Comparison of ENCODE assay signal across 18 cellular contexts in genomic region chr19:16520074-16520973, GRCh38. TPM values are rescaled to one million over a fixed set of nuclear protein-coding genes. Genes with fewer than 3 reads are reported as not detected.
A peak's percentile ranks its signal among the peaks of the same experiment; 100 is the strongest.
DNase-seq lines count a peak whose midpoint lies in the region; ATAC-seq and TF ChIP-seq lines count a peak whose summit lies in the region.
"Had no signal": no experiment of that assay in that cellular context is flagged by ENCODE, and none has a peak within 500 bp of the region (broad histone marks: within the 10 kb centered on the region; RNA-seq: fewer than 3 reads in every experiment).

No MANE protein-coding gene starts in this region.

- H3K36me3 Mint-ChIP-seq in endodermal cell (ENCODE audit: low read depth) (peaks cover 63% of the 10 kb centered on the region), MCF 10A (ENCODE audit: insufficient read depth, unreplicated experiment) (peaks cover 78% of the 10 kb centered on the region)

- intact Hi-C loops in left cardiac atrium (cut with DNase I), result no loop called here
- intact Hi-C loops in aorta (cut with DNase I), result no loop called here
- intact Hi-C loops in MCF 10A (cut with micrococcal nuclease), result no loop called here

- H3K4me3 ChIP-seq in cardiac muscle cell (no peak overlapping the region), endodermal cell (ENCODE audit: low read length) (no peak overlapping the region), aorta (ENCODE audit: low read length in 2 of 2) (no peak overlapping the region)
- H3K4me3 ChIP-seq: A549, GM23248 had no signal

- BruUV-seq in MCF 10A (replicated peaks; lab: Mats Ljungman, UMichigan), result no TSS peak

- peak overlapping the region; percentile 48 for H3K27ac ChIP-seq in cardiac muscle cell
- H3K27ac ChIP-seq in endodermal cell (ENCODE audit: low read depth, low read length), result no peak overlapping the region
- no peak overlapping the region for H3K27ac ChIP-seq in aorta (ENCODE audit: low read depth in 1 of 2, low read length in 2 of 2)
- H3K27ac ChIP-seq: A549, GM23248, HL-60 had no signal

- H3K4me1 ChIP-seq in cardiac muscle cell (ENCODE audit: low read depth) (no peaks in the 10 kb centered on the region), endodermal cell (ENCODE audit: control insufficient read depth, insufficient read depth, low read length) (no peaks in the 10 kb centered on the region), aorta (ENCODE audit: control insufficient read depth in 1 of 2, insufficient read depth in 2 of 2, low read length in 2 of 2) (no peaks in the 10 kb centered on the region)
- H3K4me1 ChIP-seq: A549, Caco-2 had no signal

- H3K4me3 Mint-ChIP-seq in endodermal cell, result no peak overlapping the region
- no peak overlapping the region for H3K4me3 Mint-ChIP-seq in MCF 10A (ENCODE audit: unreplicated experiment)
- H3K4me3 Mint-ChIP-seq: HFFc6 had no signal

- WGBS in endodermal cell (ENCODE audit: insufficient coverage in 1 of 2, insufficient read length in 1 of 2), 2 experiments, result 96% methylated on average over 36 to 45 of the region's 45 CpGs
- WGBS in aorta, 2 donors, result 90 to 93% methylated on average over 43 to 45 of the region's 45 CpGs

- CTCF ChIA-PET in MCF 10A (lab: Yijun Ruan, JAX), result no interaction called here

- H3K9me3 ChIP-seq in cardiac muscle cell (ENCODE audit: low read depth), result no peaks in the 10 kb centered on the region
- no peaks in the 10 kb centered on the region for H3K9me3 ChIP-seq in endodermal cell (ENCODE audit: control insufficient read depth, low read length)
- H3K9me3 ChIP-seq in aorta (ENCODE audit: control insufficient read depth, low read length), result no peaks in the 10 kb centered on the region
- H3K9me3 ChIP-seq: A549, Caco-2 had no signal

- peak overlapping the region; percentile 68 for H3K27ac Mint-ChIP-seq in endodermal cell
- H3K27ac Mint-ChIP-seq in MCF 10A (ENCODE audit: low read depth, unreplicated experiment), result no peak overlapping the region
- H3K27ac Mint-ChIP-seq: HFFc6 had no signal

- no peaks in the 10 kb centered on the region for H3K9me3 Mint-ChIP-seq in endodermal cell
- no peaks in the 10 kb centered on the region for H3K9me3 Mint-ChIP-seq in MCF 10A (ENCODE audit: unreplicated experiment)
- H3K9me3 Mint-ChIP-seq: HFFc6 had no signal

- H3K27me3 ChIP-seq in cardiac muscle cell, result no peaks in the 10 kb centered on the region
- H3K27me3 ChIP-seq in endodermal cell (ENCODE audit: control insufficient read depth, insufficient read depth, low read length, poor library complexity, severe bottlenecking), result no peaks in the 10 kb centered on the region
- no peaks in the 10 kb centered on the region for H3K27me3 ChIP-seq in aorta (ENCODE audit: control insufficient read depth in 1 of 2, insufficient read depth in 2 of 2, low read length in 1 of 2)

- ATAC-seq in left cardiac atrium, result no peak
- ATAC-seq in aorta (ENCODE audit: low FRiP score), result peak; percentile 5
- ATAC-seq: A549 had no signal

- H3K36me3 ChIP-seq in cardiac muscle cell, result peaks cover 67% of the 10 kb centered on the region
- H3K36me3 ChIP-seq in endodermal cell (ENCODE audit: control insufficient read depth, insufficient read depth, low read length), result peaks cover 65% of the 10 kb centered on the region
- H3K36me3 ChIP-seq in aorta (ENCODE audit: control insufficient read depth in 1 of 2, insufficient read depth in 2 of 2, low read length in 1 of 2), result peaks cover 0 to 25% of the 10 kb centered on the region in 2 donors

- H3K27me3 Mint-ChIP-seq in endodermal cell (ENCODE audit: insufficient read depth) (no peaks in the 10 kb centered on the region), MCF 10A (ENCODE audit: insufficient read depth, unreplicated experiment) (no peaks in the 10 kb centered on the region)

- DNase-seq in cardiac muscle cell (ENCODE audit: low read depth in 1 of 2, low spot score in 1 of 2) (no peak), left cardiac atrium (no peak), endodermal cell (no peak), aorta (no peak), MCF 10A (ENCODE audit: unreplicated experiment) (no peak), NCI-H446 (lab: John Stamatoyannopoulos, UW) (no peak)
- DNase-seq: Caco-2; GM23248; HFFc6; KBM-7; NCI-H1048; NCI-H146; NCI-H2227 treated with DMSO at 0.1 percent for 48 hours; NCI-H526 treated with DMSO at 0.1 percent for 48 hours; NK-92 treated with Interleukin-12 subunit alpha and Interleukin-12 subunit beta, amount 100 ng/mL, for 24 hours; OCI-M1 had no signal

- TF ChIP-seq CTCF in cardiac muscle cell (IDR thresholded peaks at IDR 0.05; ENCODE audit: low read depth, low read length) (no peak), endodermal cell (conservative IDR thresholded peaks at IDR 0.05) (no peak), MCF 10A (IDR thresholded peaks at IDR 0.05; ENCODE audit: unreplicated experiment) (no peak)

- no peak overlapping the region for H3K9ac ChIP-seq in endodermal cell (ENCODE audit: extremely low read depth, low read length, poor library complexity, severe bottlenecking)
- H3K9ac ChIP-seq: GM23248 had no signal

- POLR2A ChIA-PET in MCF 10A (lab: Yijun Ruan, JAX), result no interaction called here

- H3K4me1 Mint-ChIP-seq in endodermal cell (no peaks in the 10 kb centered on the region), MCF 10A (ENCODE audit: insufficient read depth, unreplicated experiment) (no peaks in the 10 kb centered on the region)

RNA-seq across cellular contexts. Expression of gene CHERP, which starts 21.9 kb away (rescaled TPM):
- total RNA-seq in cardiac muscle cell (11.7 and 27.2 TPM in 2 replicates), left cardiac atrium (10 to 100 TPM; 20.1 to 25.4 TPM), endodermal cell (10 to 100 TPM; 69.5 to 71.5 TPM), aorta (10 to 100 TPM; 32.4 to 36.6 TPM), MCF 10A (2022) (45.6 and 51.6 TPM in 2 replicates)
- polyA plus RNA-seq in cardiac muscle cell (60.0 and 76.3 TPM in 2 replicates), aorta (10 to 100 TPM in 1 of 2 donors, 1 to 10 TPM in 1; 5.5 to 17.4 TPM)
- 57.2 TPM for polyA plus RNA-seq in endodermal cell (2013, experiment 1 of 2)
- polyA plus RNA-seq in endodermal cell (2013, experiment 2 of 2), result 47.1 TPM

RNA-seq across cellular contexts. Expression of gene C19orf44, which starts 24.1 kb away (rescaled TPM):
- total RNA-seq in cardiac muscle cell, result 5.8 and 9.2 TPM in 2 replicates
- polyA plus RNA-seq in cardiac muscle cell, result 5.1 and 7.6 TPM in 2 replicates
- total RNA-seq in left cardiac atrium, result 1 to 10 TPM; 2.4 to 3.8 TPM
- total RNA-seq in endodermal cell, result 1 to 10 TPM; 7.9 TPM
- 7.0 TPM for polyA plus RNA-seq in endodermal cell (2013, experiment 1 of 2)
- polyA plus RNA-seq in endodermal cell (2013, experiment 2 of 2), result 7.9 TPM
- total RNA-seq in aorta, result 1 to 10 TPM; 3.6 to 6.4 TPM
- 1 to 10 TPM; 1.4 to 8.2 TPM for polyA plus RNA-seq in aorta
- 9.0 and 9.2 TPM in 2 replicates for total RNA-seq in MCF 10A (2022)

RNA-seq across cellular contexts. Expression of gene CALR3, which starts 24.4 kb away (rescaled TPM):
- total RNA-seq in cardiac muscle cell (not detected in 2 replicates), left cardiac atrium (not detected), endodermal cell (under 1 TPM in 1 of 2 donors, not detected in 1; 0.27 TPM), aorta (not detected), MCF 10A (2022) (not detected in 2 replicates)
- polyA plus RNA-seq in cardiac muscle cell (not detected in 2 replicates), aorta (not detected)
- not detected for polyA plus RNA-seq in endodermal cell (2013, experiment 1 of 2)
- not detected for polyA plus RNA-seq in endodermal cell (2013, experiment 2 of 2)
- total RNA-seq: Caco-2, GM23248, HFFc6 had no signal
- polyA plus RNA-seq: GM23248 had no signal

RNA-seq across cellular contexts. Expression of gene EPS15L1, which starts 48.6 kb away (rescaled TPM):
- total RNA-seq in cardiac muscle cell, result 22.4 and 37.8 TPM in 2 replicates
- polyA plus RNA-seq in cardiac muscle cell, result 38.8 and 42.6 TPM in 2 replicates
- total RNA-seq in left cardiac atrium, result 10 to 100 TPM; 59.9 to 67.4 TPM
- total RNA-seq in endodermal cell, result 10 to 100 TPM; 35.1 to 43.8 TPM
- 42.0 TPM for polyA plus RNA-seq in endodermal cell (2013, experiment 1 of 2)
- 38.7 TPM for polyA plus RNA-seq in endodermal cell (2013, experiment 2 of 2)
- 10 to 100 TPM; 32.3 to 44.7 TPM for total RNA-seq in aorta
- polyA plus RNA-seq in aorta, result 10 to 100 TPM in 1 of 2 donors, 1 to 10 TPM in 1; 7.1 to 15.7 TPM
- 33.7 and 38.7 TPM in 2 replicates for total RNA-seq in MCF 10A (2022)

RNA-seq across cellular contexts. Expression of gene SLC35E1, which starts 51.9 kb away (rescaled TPM):
- total RNA-seq in cardiac muscle cell (22.5 and 25.3 TPM in 2 replicates), left cardiac atrium (10 to 100 TPM; 27.3 to 28.1 TPM), endodermal cell (10 to 100 TPM; 26.6 to 30.6 TPM), aorta (10 to 100 TPM; 33.9 to 37.7 TPM), MCF 10A (2022) (62.2 and 62.6 TPM in 2 replicates)
- polyA plus RNA-seq in cardiac muscle cell (29.7 and 35.5 TPM in 2 replicates), aorta (10 to 100 TPM; 22.5 to 24.5 TPM)
- 24.8 TPM for polyA plus RNA-seq in endodermal cell (2013, experiment 1 of 2)
- polyA plus RNA-seq in endodermal cell (2013, experiment 2 of 2), result 25.5 TPM
